18 cellular contexts compared by ENCODE assay signal in genomic region chr5:118888556-118888955, GRCh38.
A peak's percentile ranks its signal among the peaks of the same experiment; 100 is the strongest.
DNase-seq lines count a peak whose midpoint lies in the region; ATAC-seq, FAIRE-seq and TF ChIP-seq lines count a peak whose summit lies in the region.
"Had no signal": no experiment of that assay in that cellular context is flagged by ENCODE, and none has a peak within 500 bp of the region (broad histone marks: within the 10 kb centered on the region; RNA-seq: fewer than 3 reads in every experiment).

No MANE protein-coding gene starts in this region.

- peak; percentile 66 for ATAC-seq in GM18867 (IDR thresholded peaks at IDR 0.05; ENCODE audit: unreplicated experiment)
- ATAC-seq in GM12878: peak; percentile 61
- ATAC-seq: A549, GM23338 had no signal

- H3K27me3 ChIP-seq in GM12878 (replicated peaks in 1 of 2; ENCODE audit: control insufficient read depth in 2 of 2, insufficient read depth in 2 of 2, low read length in 1 of 2): no peaks in the 10 kb centered on the region

- no peak overlapping the region for H3K27ac ChIP-seq in GM12878 (ENCODE audit: control insufficient read depth, insufficient read depth)
- H3K27ac ChIP-seq: 22Rv1, A549, C4-2B had no signal

- H3K9ac ChIP-seq in GM12878 (ENCODE audit: control insufficient read depth, insufficient read depth, low read length): no peak overlapping the region

- 3% methylated on average over 2 of the region's 2 CpGs for WGBS in GM12878 (ENCODE audit: insufficient coverage, insufficient replicate concordance, low lambda C conversion rate, missing lambda C conversion rate)

- no peaks in the 10 kb centered on the region for H3K9me3 ChIP-seq in GM12878 (replicated peaks; ENCODE audit: control insufficient read depth, insufficient read depth, low read length)
- H3K9me3 ChIP-seq: A549, Caco-2 had no signal

- H3K36me3 ChIP-seq in GM12878 (ENCODE audit: control insufficient read depth in 2 of 2, insufficient read depth in 2 of 2, low read length in 1 of 2): no peaks in the 10 kb centered on the region

- FAIRE-seq in GM12878 (lab: Jason Lieb, UNC): peak; percentile 44
- FAIRE-seq: D721Med, H54 had no signal

- RAD21 ChIA-PET in GM12878 (lab: Charles Lee; ENCODE audit: unreplicated experiment): no interaction called here

- DNase-seq in DMS 273 (lab: John Stamatoyannopoulos, UW; ENCODE audit: unreplicated experiment): peak; percentile 11
- no peak for DNase-seq in DMS 273 treated with DMSO at 0.1 percent for 48 hours (lab: John Stamatoyannopoulos, UW)
- DNase-seq in GM12878 (ENCODE audit: low read depth, low spot score): no peak
- DNase-seq in dedifferentiated amniotic fluid mesenchymal stem cell (ENCODE audit: extremely low spot score): no peak
- DNase-seq in NCI-H146 treated with DMSO at 0.1 percent for 48 hours (lab: John Stamatoyannopoulos, UW; ENCODE audit: unreplicated experiment): no peak
- no peak for DNase-seq in islet precursor cell
- DNase-seq: AML-193; Caco-2; CD4-positive, alpha-beta T cell; DMS79 treated with DMSO at 0.1 percent for 48 hours; HCEC 1CT had no signal

- no peak overlapping the region for H3K4me3 ChIP-seq in GM12878
- H3K4me3 ChIP-seq: A549, GM23338 had no signal

- no peak for TF ChIP-seq EP300 in GM12878 (IDR thresholded peaks at IDR 0.05; ENCODE audit: borderline replicate concordance in 1 of 2, control insufficient read depth in 1 of 2, low read depth in 2 of 2, low read length in 2 of 2)

- TF ChIP-seq POLR2A in GM12878 (IDR thresholded peaks at IDR 0.05; ENCODE audit: low read depth, low read length): no peak

- POLR2A ChIA-PET in GM12878 (lab: Charles Lee): no interaction called here

- TF ChIP-seq CTCF in GM12878 (IDR thresholded peaks at IDR 0.05 in 2 of 3, conservative IDR thresholded peaks at IDR 0.05 in 1 of 3; ENCODE audit: control insufficient read depth in 2 of 3, extremely low read depth in 1 of 3, insufficient read depth in 1 of 3, low read depth in 3 of 3, low read length in 3 of 3): no peak

- in situ Hi-C loops in GM12878 (cut with MboI): no loop called here

- intact Hi-C loops in GM12878 (cut with micrococcal nuclease; ENCODE audit: unreplicated experiment): no loop called here

- TF ChIP-seq RAD21 in GM12878 (IDR thresholded peaks at IDR 0.05; ENCODE audit: insufficient read depth, low read depth, low read length): no peak

- no peak overlapping the region for H3K4me2 ChIP-seq in GM12878 (ENCODE audit: control insufficient read depth, insufficient read depth)
- H3K4me2 ChIP-seq: A549, GM23338 had no signal

- BruUV-seq in GM12878 (replicated peaks; lab: Mats Ljungman, UMichigan): no TSS peak

- CTCF ChIA-PET in GM12878 (lab: Yijun Ruan, JAX): interaction anchor here (1.0 kb wide), 1 partner anchor 12 kb away, joined by 3 read pairs; no protein-coding TSS in a partner anchor

- H4K20me1 ChIP-seq in GM12878 (ENCODE audit: control insufficient read depth, insufficient read depth): no peaks in the 10 kb centered on the region

- SMC1A ChIA-PET in GM12878 (lab: Charles Lee; ENCODE audit: uncharacterized antibody, unreplicated experiment): interaction anchor here (0.6 to 1.7 kb wide), 3 partner anchors 13 to 710 kb away, joined by 3 to 4 read pairs (median 3); no protein-coding TSS in a partner anchor

- no peaks in the 10 kb centered on the region for H3K4me1 ChIP-seq in GM12878 (ENCODE audit: control insufficient read depth, insufficient read depth, low read length)
- H3K4me1 ChIP-seq: A549, Caco-2 had no signal

- H3K79me2 ChIP-seq in GM12878 (ENCODE audit: control insufficient read depth, insufficient read depth, low read length): no peaks in the 10 kb centered on the region

- no peak overlapping the region for H2AFZ ChIP-seq in GM12878 (ENCODE audit: control insufficient read depth, low read depth, low read length)
- H2AFZ ChIP-seq: GM23338 had no signal

TF ChIP-seq in GM12878, 131 proteins besides CTCF, POLR2A, EP300 and RAD21:
- TF ChIP-seq ZNF622 (IDR thresholded peaks at IDR 0.05) (no peak), MYC (IDR thresholded peaks at IDR 0.05; ENCODE audit: insufficient read depth, insufficient read length, insufficient replicate concordance, low read length, severe bottlenecking) (no peak), BACH1 (IDR thresholded peaks at IDR 0.05; ENCODE audit: borderline replicate concordance) (no peak), FOS (IDR thresholded peaks at IDR 0.05; ENCODE audit: borderline replicate concordance, extremely low read depth, insufficient read length) (no peak), CBX3 (IDR thresholded peaks at IDR 0.05; ENCODE audit: borderline replicate concordance, low read depth) (no peak), GABPA (IDR thresholded peaks at IDR 0.05; ENCODE audit: low read depth) (no peak), TBL1XR1 (IDR thresholded peaks at IDR 0.05; ENCODE audit: low read depth, low read length) (no peak), NFYA (IDR thresholded peaks at IDR 0.05; ENCODE audit: borderline replicate concordance, low read depth, low read length) (no peak), SMARCA5 (IDR thresholded peaks at IDR 0.05) (no peak), ZNF274 (IDR thresholded peaks at IDR 0.05; ENCODE audit: insufficient read depth, insufficient read length) (no peak), USF2 (IDR thresholded peaks at IDR 0.05; ENCODE audit: borderline replicate concordance, low read depth, low read length) (no peak), ZBED1 (IDR thresholded peaks at IDR 0.05; ENCODE audit: borderline replicate concordance) (no peak)
